8 cellular contexts compared by ENCODE assay signal in the genomic region with DNA sequence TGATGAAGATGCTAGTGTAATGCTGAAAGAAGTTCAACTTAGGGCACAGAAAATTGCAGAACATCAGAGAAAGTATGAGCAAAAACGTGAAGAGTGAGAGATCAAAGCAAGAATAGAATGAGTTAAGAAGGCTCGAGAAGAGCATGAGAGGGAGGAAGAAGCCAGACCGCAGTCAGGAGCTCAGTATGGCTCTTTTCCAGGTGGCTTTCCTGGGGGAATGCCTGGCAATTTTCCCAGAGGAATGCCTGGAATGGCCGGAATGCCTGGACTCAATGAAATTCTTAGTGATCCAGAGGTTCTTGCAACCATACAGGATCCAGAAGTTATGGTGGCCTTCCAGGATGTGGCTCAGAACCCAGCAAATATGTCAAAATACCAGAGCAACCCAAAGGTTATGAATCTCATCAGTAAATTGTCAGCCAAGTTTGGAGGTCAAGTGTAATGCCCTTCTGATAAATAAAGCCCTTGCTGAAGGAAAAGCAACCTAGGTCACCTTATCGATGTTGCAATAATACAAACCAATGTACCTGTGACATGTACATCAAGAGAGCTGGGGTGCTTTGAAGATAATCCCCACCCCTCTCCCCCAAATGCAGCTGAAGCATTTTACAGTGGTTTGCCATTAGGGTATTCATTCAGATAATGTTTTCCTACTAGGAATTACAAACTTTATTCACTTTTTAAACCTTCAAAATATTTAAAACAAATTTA.
DNase-seq lines count a peak whose midpoint lies in the region; FAIRE-seq and TF ChIP-seq lines count a peak whose summit lies in the region.
"Not testable (repeated sequence)": the region's sequence is repeated elsewhere in the genome, so short reads cannot be mapped to it uniquely, and the experiment has no call there.

No MANE protein-coding gene starts in this region.

- not testable (repeated sequence) for H3K4me3 ChIP-seq in BJ (ENCODE audit: low read depth, low read length); cardiac fibroblast (replicated peaks in 1 of 2; ENCODE audit: low read depth in 2 of 2, low read length in 2 of 2); fibroblast of pulmonary artery (replicated peaks; ENCODE audit: low read depth, low read length)

- CTCF ChIA-PET in BJ (lab: Yijun Ruan, JAX) = interaction anchor here (0.6 kb wide), 1 partner anchor 43 kb away, joined by 3 read pairs; no protein-coding TSS in a partner anchor

- peak; percentile 43 for FAIRE-seq in H54 (lab: Jason Lieb, UNC)

- not testable (repeated sequence) for H3K27me3 ChIP-seq in BJ (ENCODE audit: control insufficient read depth, insufficient read depth, low read length)

- POLR2A ChIA-PET in BJ (lab: Charles Lee) = interaction anchor here (0.6 kb wide), 2 partner anchors 37 to 178 kb away, joined by 4 to 5 read pairs; no protein-coding TSS in a partner anchor

- not testable (repeated sequence) for H3K36me3 ChIP-seq in BJ (ENCODE audit: control insufficient read depth, insufficient read depth, low read length)

- TF ChIP-seq POLR2A in H54 (IDR thresholded peaks at IDR 0.05; ENCODE audit: low read depth, low read length) = not testable (repeated sequence)

- peak; percentile 67 for DNase-seq in BJ (ENCODE audit: low read depth)
- DNase-seq in H54 (ENCODE audit: insufficient read length, low spot score) = not testable (repeated sequence)
- DNase-seq in LoVo (ENCODE audit: low spot score) = peak; percentile 29
- DNase-seq in SW480 (ENCODE audit: low spot score) = peak; percentile 67
- peak; percentile 45 to 84 for DNase-seq in cardiac fibroblast (ENCODE audit: low read depth in 2 of 2)
- peak; percentile 82 for DNase-seq in fibroblast of pulmonary artery (ENCODE audit: low read depth)
- DNase-seq in lung microvascular endothelial cell (ENCODE audit: low read depth in 2 of 2) = peak; percentile 36 to 50
- peak; percentile 33 for DNase-seq in stromal cell of bone marrow (ENCODE audit: low read depth)

- not testable (repeated sequence) for TF ChIP-seq CTCF in BJ (IDR thresholded peaks at IDR 0.05; ENCODE audit: insufficient read depth, low read depth, low read length); cardiac fibroblast (IDR thresholded peaks at IDR 0.05; ENCODE audit: low read depth, low read length); fibroblast of pulmonary artery (IDR thresholded peaks at IDR 0.05; ENCODE audit: low read length, missing control alignments)
